Comparison of ENCODE assay signal across 11 cellular contexts in genomic region chr7:151427705-151428392, GRCh38. TPM values are rescaled to one million over a fixed set of nuclear protein-coding genes. Genes with fewer than 3 reads are reported as not detected.
A peak's percentile ranks its signal among the peaks of the same experiment; 100 is the strongest.
DNase-seq lines count a peak whose midpoint lies in the region; ATAC-seq and TF ChIP-seq lines count a peak whose summit lies in the region.
"Had no signal": no experiment of that assay in that cellular context is flagged by ENCODE, and none has a peak within 500 bp of the region (broad histone marks: within the 10 kb centered on the region; RNA-seq: fewer than 3 reads in every experiment).

No MANE protein-coding gene starts in this region.

- DNase-seq in cardiac muscle cell (ENCODE audit: low read depth in 1 of 2, low spot score in 1 of 2) = no peak
- DNase-seq in Right ventricle myocardium superior = no peak
- DNase-seq in PC-9 = peak in 1 of 2 experiments; percentile 71
- no peak for DNase-seq in mesothelial cell of epicardium (ENCODE audit: low spot score in 2 of 2, unreplicated experiment in 2 of 2)
- peak; percentile 27 to 36 for DNase-seq in uterus
- DNase-seq in PC-3 = no peak
- no peak for DNase-seq in RKO (ENCODE audit: low spot score)
- DNase-seq: NCI-H2081 had no signal

- H3K9me2 ChIP-seq in PC-9 (ENCODE audit: insufficient read depth) (no peaks in the 10 kb centered on the region), PC-3 (replicated peaks; ENCODE audit: low read length) (no peaks in the 10 kb centered on the region)

- H3K4me3 ChIP-seq in cardiac muscle cell = no peak overlapping the region
- no peak overlapping the region for H3K4me3 ChIP-seq in PC-9
- H3K4me3 ChIP-seq in uterus = no peak overlapping the region
- no peak overlapping the region for H3K4me3 ChIP-seq in PC-3 (ENCODE audit: low read length)

- POLR2A ChIA-PET in PC-9 (lab: Charles Lee; ENCODE audit: unreplicated experiment) (interaction anchor here (0.6 kb wide), 1 partner anchor 68 kb away, joined by 5 read pairs; no protein-coding TSS in a partner anchor), PC-3 (lab: Charles Lee; ENCODE audit: unreplicated experiment) (interaction anchor here (0.6 kb wide), 1 partner anchor 62 kb away, joined by 11 read pairs; no protein-coding TSS in a partner anchor)

- no peaks in the 10 kb centered on the region for H3K27me3 Mint-ChIP-seq in mesothelial cell of epicardium (ENCODE audit: low read depth)

- H3K36me3 Mint-ChIP-seq in mesothelial cell of epicardium = no peaks in the 10 kb centered on the region

- no peaks in the 10 kb centered on the region for H3K36me3 ChIP-seq in cardiac muscle cell
- no peaks in the 10 kb centered on the region for H3K36me3 ChIP-seq in PC-9 (ENCODE audit: low read depth)
- H3K36me3 ChIP-seq in uterus = no peaks in the 10 kb centered on the region
- H3K36me3 ChIP-seq in PC-3 (ENCODE audit: low read depth, low read length) = no peaks in the 10 kb centered on the region

- H3K9ac ChIP-seq in PC-3 (ENCODE audit: low read length) = no peak overlapping the region

- ATAC-seq in Right ventricle myocardium superior (ENCODE audit: poor library complexity) (no peak), GM19463 (IDR thresholded peaks at IDR 0.05; ENCODE audit: unreplicated experiment) (no peak), PC-3 (no peak)

- peaks cover 7% of the 10 kb centered on the region; the same call in 1 of the 2 replicates for H3F3A ChIP-seq in PC-9 (ENCODE audit: insufficient read depth, low read depth)
- no peaks in the 10 kb centered on the region for H3F3A ChIP-seq in PC-3 (ENCODE audit: low read length, unreplicated experiment)

- H3K27me3 ChIP-seq in cardiac muscle cell (no peaks in the 10 kb centered on the region), PC-9 (ENCODE audit: insufficient read depth, low read depth) (no peaks in the 10 kb centered on the region), uterus (no peaks in the 10 kb centered on the region), PC-3 (ENCODE audit: low read length) (no peaks in the 10 kb centered on the region)

- no peak for TF ChIP-seq POLR2A in uterus (IDR thresholded peaks at IDR 0.05)

- H4K20me1 ChIP-seq in PC-9 (ENCODE audit: insufficient read depth) = no peaks in the 10 kb centered on the region
- no peaks in the 10 kb centered on the region for H4K20me1 ChIP-seq in PC-3 (ENCODE audit: low read length)

- H3K27ac Mint-ChIP-seq in mesothelial cell of epicardium = peak overlapping the region; percentile 99

- CTCF ChIA-PET in PC-9 (lab: Charles Lee) (interaction anchor here (0.5 to 1.0 kb wide), 5 partner anchors 8 to 42 kb away, joined by 3 to 12 read pairs (median 4); no protein-coding TSS in a partner anchor), PC-3 (lab: Charles Lee) (interaction anchor here (0.7 kb wide), 1 partner anchor 114 kb away, joined by 6 read pairs; no protein-coding TSS in a partner anchor)

- TF ChIP-seq CTCF in cardiac muscle cell (IDR thresholded peaks at IDR 0.05; ENCODE audit: low read depth, low read length) = no peak
- no peak for TF ChIP-seq CTCF in PC-9 (conservative IDR thresholded peaks at IDR 0.05)
- no peak for TF ChIP-seq CTCF in mesothelial cell of epicardium (IDR thresholded peaks at IDR 0.05; ENCODE audit: unreplicated experiment)
- TF ChIP-seq CTCF in uterus (IDR thresholded peaks at IDR 0.05) = no peak
- no peak for TF ChIP-seq CTCF in PC-3 (conservative IDR thresholded peaks at IDR 0.05; ENCODE audit: low read depth, low read length)

- peaks cover 68% of the 10 kb centered on the region for H3K4me1 Mint-ChIP-seq in mesothelial cell of epicardium

- H3K4me3 Mint-ChIP-seq in mesothelial cell of epicardium = peak overlapping the region; percentile 46

- no peaks in the 10 kb centered on the region for H3K9me3 Mint-ChIP-seq in mesothelial cell of epicardium

- H2AFZ ChIP-seq in PC-9 (no peak overlapping the region), PC-3 (ENCODE audit: low read length) (no peak overlapping the region)

- peak overlapping the region; percentile 26 for H3K4me2 ChIP-seq in PC-9
- no peak overlapping the region for H3K4me2 ChIP-seq in PC-3 (ENCODE audit: low read length)

- H3K9me3 ChIP-seq in cardiac muscle cell (ENCODE audit: low read depth) = no peaks in the 10 kb centered on the region
- 0 out of 2 replicates have a peak, but pooled peaks cover 1% of the 10 kb centered on the region for H3K9me3 ChIP-seq in PC-9 (ENCODE audit: insufficient read depth, low read depth)
- H3K9me3 ChIP-seq in uterus = no peaks in the 10 kb centered on the region
- no peaks in the 10 kb centered on the region for H3K9me3 ChIP-seq in PC-3 (ENCODE audit: low read length)

- H3K27ac ChIP-seq in cardiac muscle cell (peak overlapping the region; percentile 95), PC-9 (peak overlapping the region; percentile 55), uterus (peak overlapping the region; percentile 87 to 88), PC-3 (ENCODE audit: low read length) (no peak overlapping the region)

- H3K79me2 ChIP-seq in PC-9 (ENCODE audit: low read depth) = no peaks in the 10 kb centered on the region
- H3K79me2 ChIP-seq in PC-3 (ENCODE audit: low read length) = no peaks in the 10 kb centered on the region

- intact Hi-C loops in Right ventricle myocardium superior (cut with DNase I) (no loop called here), PC-9 (cut with micrococcal nuclease; ENCODE audit: unreplicated experiment) (loop anchor here (1.0 to 5.0 kb wide), 6 partner anchors 17 to 369 kb away; no protein-coding TSS in a partner anchor), uterus (cut with DNase I; ENCODE audit: low total_unique reads) (no loop called here), PC-3 (cut with micrococcal nuclease) (no loop called here)

- H3K4me1 ChIP-seq in cardiac muscle cell (ENCODE audit: low read depth) (peaks cover 19% of the 10 kb centered on the region), PC-9 (replicated peaks; ENCODE audit: insufficient read depth) (peaks cover 51% of the 10 kb centered on the region), uterus (peaks cover 19 to 26% of the 10 kb centered on the region in 2 donors), PC-3 (ENCODE audit: insufficient read depth, low read length) (peaks cover 10% of the 10 kb centered on the region)

- BruUV-seq in PC-9 (replicated peaks; lab: Mats Ljungman, UMichigan) (no TSS peak), PC-3 (replicated peaks; lab: Mats Ljungman, UMichigan) (no TSS peak)

RNA-seq across cellular contexts. Expression of gene CRYGN, which starts 12.1 kb away (rescaled TPM):
- total RNA-seq in cardiac muscle cell (1.0 and 1.3 TPM in 2 replicates), Right ventricle myocardium superior (0.43 TPM), PC-9 (2021) (1.0 and 1.2 TPM in 2 replicates), mesothelial cell of epicardium (9.4 to 12.2 TPM (median 10.5 TPM) in 3 replicates), uterus (1 to 10 TPM in 2 of 4 donors, under 1 TPM in 1, not detected in 1; 0.73 to 2.9 (median 2.4) TPM), PC-3 (2014; rRNA removed) (0.11 TPM in 1 of 2 replicates, not detected in the other)
- polyA plus RNA-seq in cardiac muscle cell = 0.46 and 0.77 TPM in 2 replicates
- total RNA-seq: HT1080, pulmonary artery endothelial cell had no signal

RNA-seq across cellular contexts. Expression of gene WDR86, which starts 18.0 kb away (rescaled TPM):
- total RNA-seq in cardiac muscle cell (71.8 and 130 TPM in 2 replicates), Right ventricle myocardium superior (0.48 TPM), PC-9 (2021) (7.7 and 12.4 TPM in 2 replicates), mesothelial cell of epicardium (259 to 274 TPM (median 266 TPM) in 3 replicates), uterus (100 to 1,000 TPM in 1 of 4 donors, 10 to 100 TPM in 2, 1 to 10 TPM in 1; 3.2 to 100 (median 53.4) TPM), PC-3 (2014; rRNA removed) (not detected in 2 replicates)
- polyA plus RNA-seq in cardiac muscle cell = 58.8 and 87.0 TPM in 2 replicates
- total RNA-seq: HT1080, pulmonary artery endothelial cell had no signal

Comparison
In these comparisons a context has a peak if more than half of its experiments do, and no peak if none do; other contexts are left out.
1. DNase-seq: peak in uterus (2 of 2); none in cardiac muscle cell (0 of 2), Right ventricle myocardium superior (single experiment), mesothelial cell of epicardium (0 of 2), PC-3 (single experiment) and RKO (single experiment).